Comparison of ENCODE assay signal across 8 cellular contexts in genomic region chr17:80262775-80263244, GRCh38. TPM values are rescaled to one million over a fixed set of nuclear protein-coding genes. Genes with fewer than 3 reads are reported as not detected.
DNase-seq lines count a peak whose midpoint lies in the region; ATAC-seq and TF ChIP-seq lines count a peak whose summit lies in the region.
"Had no signal": no experiment of that assay in that cellular context is flagged by ENCODE, and none has a peak within 500 bp of the region (broad histone marks: within the 10 kb centered on the region; RNA-seq: fewer than 3 reads in every experiment).

No MANE protein-coding gene starts in this region.

- peaks cover 25% of the 10 kb centered on the region for H3F3A ChIP-seq in GM23338 (replicated peaks; ENCODE audit: low read depth)

- DNase-seq in GM23338 (ENCODE audit: low spot score) (no peak), T-helper 17 cell (no peak), hepatocyte (ENCODE audit: low spot score) (no peak), NCI-H774 (lab: John Stamatoyannopoulos, UW) (no peak), GM03348 (ENCODE audit: low spot score) (no peak), amniotic stem cell (lab: John Stamatoyannopoulos, UW) (no peak)
- DNase-seq in stimulated activated effector memory CD8-positive, alpha-beta T cell treated with anti-CD3 and anti-CD28 coated beads, Interleukin-12 subunit alpha, Interleukin-12 subunit beta, amount 100 ng/mL, for 72 hours (ENCODE audit: low spot score in 2 of 2) = peak in 1 of 2 donors; percentile 60

- H3K27ac ChIP-seq in GM23338 (ENCODE audit: low read depth) (peak overlapping the region; percentile 99; the same call in 1 of the 2 replicates), hepatocyte (peak overlapping the region; percentile 100)

- no peak overlapping the region for H2AFZ ChIP-seq in GM23338
- H2AFZ ChIP-seq in hepatocyte = no peak overlapping the region

- H3K9me3 Mint-ChIP-seq in GM23338 = no peaks in the 10 kb centered on the region; the same call in 2 of the 3 replicates
- no peaks in the 10 kb centered on the region for H3K9me3 Mint-ChIP-seq in stimulated activated effector memory CD8-positive, alpha-beta T cell treated with anti-CD3 and anti-CD28 coated beads, Interleukin-12 subunit alpha, Interleukin-12 subunit beta, amount 100 ng/mL, for 72 hours
- H3K9me3 Mint-ChIP-seq: nephron had no signal

- ATAC-seq in GM23338 (no peak), T-helper 17 cell (no peak)
- ATAC-seq in stimulated activated effector memory CD8-positive, alpha-beta T cell treated with anti-CD3 and anti-CD28 coated beads, Interleukin-12 subunit alpha, Interleukin-12 subunit beta, amount 100 ng/mL, for 72 hours = no peak

- H3K4me1 ChIP-seq in GM23338 (ENCODE audit: insufficient read depth) (peaks cover 30% of the 10 kb centered on the region), hepatocyte (ENCODE audit: insufficient read depth) (peaks cover 27% of the 10 kb centered on the region)

- 83% methylated on average over 8 of the region's 8 CpGs for WGBS in hepatocyte (ENCODE audit: low lambda C conversion rate, missing lambda C conversion rate)

- H3K27ac Mint-ChIP-seq in GM23338 (no peak overlapping the region), T-helper 17 cell (peak overlapping the region; percentile 98)
- peak overlapping the region; percentile 96 for H3K27ac Mint-ChIP-seq in stimulated activated effector memory CD8-positive, alpha-beta T cell treated with anti-CD3 and anti-CD28 coated beads, Interleukin-12 subunit alpha, Interleukin-12 subunit beta, amount 100 ng/mL, for 72 hours

- H3K36me3 ChIP-seq in GM23338 (ENCODE audit: insufficient read depth) (no peaks in the 10 kb centered on the region), hepatocyte (replicated peaks; ENCODE audit: insufficient read depth, low read depth) (no peaks in the 10 kb centered on the region)

- H3K27me3 Mint-ChIP-seq in GM23338 (ENCODE audit: insufficient read depth, low read depth, poor library complexity) = peaks cover 27% of the 10 kb centered on the region
- H3K27me3 Mint-ChIP-seq in T-helper 17 cell = no peaks in the 10 kb centered on the region

- TF ChIP-seq CTCF in GM23338 (conservative IDR thresholded peaks at IDR 0.05; ENCODE audit: low read depth in 2 of 2) (no peak), hepatocyte (IDR thresholded peaks at IDR 0.05; ENCODE audit: poor library complexity) (no peak)

- H3K4me1 Mint-ChIP-seq in GM23338 (peaks cover 43% of the 10 kb centered on the region), T-helper 17 cell (peaks cover 55% of the 10 kb centered on the region)
- H3K4me1 Mint-ChIP-seq in stimulated activated effector memory CD8-positive, alpha-beta T cell treated with anti-CD3 and anti-CD28 coated beads, Interleukin-12 subunit alpha, Interleukin-12 subunit beta, amount 100 ng/mL, for 72 hours = peaks cover 65% of the 10 kb centered on the region

- H3K27me3 ChIP-seq in GM23338 (ENCODE audit: insufficient read depth) (no peaks in the 10 kb centered on the region), hepatocyte (no peaks in the 10 kb centered on the region)

- no peaks in the 10 kb centered on the region for H3K9me2 ChIP-seq in GM23338 (ENCODE audit: insufficient read depth)
- H3K9me2 ChIP-seq in hepatocyte (replicated peaks; ENCODE audit: insufficient read depth) = no peaks in the 10 kb centered on the region

- H3K4me3 Mint-ChIP-seq in GM23338 = no peak overlapping the region
- peak overlapping the region; percentile 99 for H3K4me3 Mint-ChIP-seq in T-helper 17 cell
- peak overlapping the region; percentile 99 for H3K4me3 Mint-ChIP-seq in stimulated activated effector memory CD8-positive, alpha-beta T cell treated with anti-CD3 and anti-CD28 coated beads, Interleukin-12 subunit alpha, Interleukin-12 subunit beta, amount 100 ng/mL, for 72 hours

- H3K79me2 ChIP-seq in GM23338 (replicated peaks; ENCODE audit: insufficient read depth) (0 out of 2 replicates have a peak, but pooled peaks cover 3% of the 10 kb centered on the region), hepatocyte (peaks cover 5% of the 10 kb centered on the region)

- H3K9me3 ChIP-seq in T-helper 17 cell (ENCODE audit: control insufficient read depth, low read length, poor library complexity, severe bottlenecking) (no peaks in the 10 kb centered on the region), hepatocyte (ENCODE audit: low read depth) (no peaks in the 10 kb centered on the region)

- H4K20me1 ChIP-seq in GM23338 (replicated peaks; ENCODE audit: insufficient read depth) = no peaks in the 10 kb centered on the region
- peaks cover 2% of the 10 kb centered on the region for H4K20me1 ChIP-seq in hepatocyte (ENCODE audit: insufficient read depth, poor library complexity, severe bottlenecking)

- H3K36me3 Mint-ChIP-seq in GM23338 (ENCODE audit: low read depth) = peaks cover 28% of the 10 kb centered on the region
- H3K36me3 Mint-ChIP-seq in T-helper 17 cell (ENCODE audit: low read depth) = peaks cover 5% of the 10 kb centered on the region
- H3K36me3 Mint-ChIP-seq in stimulated activated effector memory CD8-positive, alpha-beta T cell treated with anti-CD3 and anti-CD28 coated beads, Interleukin-12 subunit alpha, Interleukin-12 subunit beta, amount 100 ng/mL, for 72 hours = peaks cover 33% of the 10 kb centered on the region

- H3K4me3 ChIP-seq in GM23338 (no peak overlapping the region), hepatocyte (no peak overlapping the region)

- H3K4me2 ChIP-seq in GM23338 (peak overlapping the region; percentile 95; the same call in 1 of the 2 replicates), hepatocyte (peak overlapping the region; percentile 98)

TF ChIP-seq in GM23338, 12 proteins besides CTCF, POLR2A, EP300 and RAD21:
- TF ChIP-seq CREB1 (CRISPR knock-in tag; IDR thresholded peaks at IDR 0.05; ENCODE audit: low read depth) = no peak
- TF ChIP-seq EZH2phosphoT487 (IDR thresholded peaks at IDR 0.05; ENCODE audit: unreplicated experiment) = no peak
- TF ChIP-seq JUNB (IDR thresholded peaks at IDR 0.05; ENCODE audit: unreplicated experiment) = no peak
- no peak for TF ChIP-seq ZNF331 (CRISPR knock-in tag; IDR thresholded peaks at IDR 0.05; ENCODE audit: low read depth)
- TF ChIP-seq, protein P1, sequence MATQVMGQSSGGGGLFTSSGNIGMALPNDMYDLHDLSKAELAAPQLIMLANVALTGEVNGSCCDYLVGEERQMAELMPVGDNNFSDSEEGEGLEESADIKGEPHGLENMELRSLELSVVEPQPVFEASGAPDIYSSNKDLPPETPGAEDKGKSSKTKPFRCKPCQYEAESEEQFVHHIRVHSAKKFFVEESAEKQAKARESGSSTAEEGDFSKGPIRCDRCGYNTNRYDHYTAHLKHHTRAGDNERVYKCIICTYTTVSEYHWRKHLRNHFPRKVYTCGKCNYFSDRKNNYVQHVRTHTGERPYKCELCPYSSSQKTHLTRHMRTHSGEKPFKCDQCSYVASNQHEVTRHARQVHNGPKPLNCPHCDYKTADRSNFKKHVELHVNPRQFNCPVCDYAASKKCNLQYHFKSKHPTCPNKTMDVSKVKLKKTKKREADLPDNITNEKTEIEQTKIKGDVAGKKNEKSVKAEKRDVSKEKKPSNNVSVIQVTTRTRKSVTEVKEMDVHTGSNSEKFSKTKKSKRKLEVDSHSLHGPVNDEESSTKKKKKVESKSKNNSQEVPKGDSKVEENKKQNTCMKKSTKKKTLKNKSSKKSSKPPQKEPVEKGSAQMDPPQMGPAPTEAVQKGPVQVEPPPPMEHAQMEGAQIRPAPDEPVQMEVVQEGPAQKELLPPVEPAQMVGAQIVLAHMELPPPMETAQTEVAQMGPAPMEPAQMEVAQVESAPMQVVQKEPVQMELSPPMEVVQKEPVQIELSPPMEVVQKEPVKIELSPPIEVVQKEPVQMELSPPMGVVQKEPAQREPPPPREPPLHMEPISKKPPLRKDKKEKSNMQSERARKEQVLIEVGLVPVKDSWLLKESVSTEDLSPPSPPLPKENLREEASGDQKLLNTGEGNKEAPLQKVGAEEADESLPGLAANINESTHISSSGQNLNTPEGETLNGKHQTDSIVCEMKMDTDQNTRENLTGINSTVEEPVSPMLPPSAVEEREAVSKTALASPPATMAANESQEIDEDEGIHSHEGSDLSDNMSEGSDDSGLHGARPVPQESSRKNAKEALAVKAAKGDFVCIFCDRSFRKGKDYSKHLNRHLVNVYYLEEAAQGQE (IDR thresholded peaks at IDR 0.05; ENCODE audit: unreplicated experiment) = no peak
- TF ChIP-seq, protein P2, sequence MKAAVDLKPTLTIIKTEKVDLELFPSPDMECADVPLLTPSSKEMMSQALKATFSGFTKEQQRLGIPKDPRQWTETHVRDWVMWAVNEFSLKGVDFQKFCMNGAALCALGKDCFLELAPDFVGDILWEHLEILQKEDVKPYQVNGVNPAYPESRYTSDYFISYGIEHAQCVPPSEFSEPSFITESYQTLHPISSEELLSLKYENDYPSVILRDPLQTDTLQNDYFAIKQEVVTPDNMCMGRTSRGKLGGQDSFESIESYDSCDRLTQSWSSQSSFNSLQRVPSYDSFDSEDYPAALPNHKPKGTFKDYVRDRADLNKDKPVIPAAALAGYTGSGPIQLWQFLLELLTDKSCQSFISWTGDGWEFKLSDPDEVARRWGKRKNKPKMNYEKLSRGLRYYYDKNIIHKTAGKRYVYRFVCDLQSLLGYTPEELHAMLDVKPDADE (IDR thresholded peaks at IDR 0.05) = no peak
- no peak for TF ChIP-seq NANOG (IDR thresholded peaks at IDR 0.05; ENCODE audit: borderline replicate concordance)
- no peak for TF ChIP-seq POLR2AphosphoS5 (IDR thresholded peaks at IDR 0.05; ENCODE audit: low read depth)
- no peak for TF ChIP-seq EZH2 (IDR thresholded peaks at IDR 0.05; ENCODE audit: low read depth, unreplicated experiment)

RNA-seq across cellular contexts. Expression of gene RNF213, which starts 2.2 kb away (rescaled TPM):
- 52.5 and 67.2 TPM in 2 replicates for total RNA-seq in GM23338 (2014; rRNA removed; shearing (Covaris generic))
- 21.2 and 21.9 TPM in 2 replicates for polyA plus RNA-seq in GM23338 (2016; fragmentation: Nextera tagmentation; extraction: Ambion mirVana)
- total RNA-seq in T-helper 17 cell = 100 to 1,000 TPM; 528 to 571 TPM
- total RNA-seq in hepatocyte = 53.1 and 57.4 TPM in 2 replicates
- 21.1 and 32.6 TPM in 2 replicates for polyA plus RNA-seq in hepatocyte

RNA-seq across cellular contexts. Expression of gene SLC26A11, which starts 42.6 kb away (rescaled TPM):
- total RNA-seq in GM23338 (2014; rRNA removed; shearing (Covaris generic)) = 16.1 and 23.0 TPM in 2 replicates
- polyA plus RNA-seq in GM23338 (2016; fragmentation: Nextera tagmentation; extraction: Ambion mirVana) (10.8 and 10.9 TPM in 2 replicates), hepatocyte (24.9 and 40.4 TPM in 2 replicates)
- total RNA-seq in T-helper 17 cell (10 to 100 TPM; 57.0 to 73.8 TPM), hepatocyte (17.5 and 18.8 TPM in 2 replicates)

RNA-seq across cellular contexts. Expression of gene SGSH, which starts 42.7 kb away (rescaled TPM):
- 9.6 and 26.9 TPM in 2 replicates for total RNA-seq in GM23338 (2014; rRNA removed; shearing (Covaris generic))
- polyA plus RNA-seq in GM23338 (2016; fragmentation: Nextera tagmentation; extraction: Ambion mirVana) = 17.5 and 18.6 TPM in 2 replicates
- total RNA-seq in T-helper 17 cell = 100 to 1,000 TPM; 136 to 151 TPM
- 16.0 and 23.7 TPM in 2 replicates for total RNA-seq in hepatocyte
- polyA plus RNA-seq in hepatocyte = 59.6 and 71.5 TPM in 2 replicates
